In genomic region chr20:63748356-63749270, GRCh38 we compare ENCODE assay signal across 20 cellular contexts. TPM values are rescaled to one million over a fixed set of nuclear protein-coding genes. Genes with fewer than 3 reads are reported as not detected.
DNase-seq lines count a peak whose midpoint lies in the region; ATAC-seq and TF ChIP-seq lines count a peak whose summit lies in the region.
"Had no signal": no experiment of that assay in that cellular context is flagged by ENCODE, and none has a peak within 500 bp of the region (broad histone marks: within the 10 kb centered on the region; RNA-seq: fewer than 3 reads in every experiment).

No MANE protein-coding gene starts in this region.

- H3K4me1 Mint-ChIP-seq in activated naive CD4-positive, alpha-beta T cell treated with anti-CD3 and anti-CD28 coated beads, Interleukin-2, amount 10 ng/mL, durations not matched to agents 7 days and 5 days = peaks cover 26% of the 10 kb centered on the region
- no peaks in the 10 kb centered on the region for H3K4me1 Mint-ChIP-seq in chondrocyte (ENCODE audit: low read depth)
- H3K4me1 Mint-ChIP-seq: memory B cell had no signal

- CTCF ChIA-PET in activated naive CD4-positive, alpha-beta T cell treated with anti-CD3 and anti-CD28 coated beads, Interleukin-2, amount 10 ng/mL, durations not matched to agents 7 days and 5 days (lab: Charles Lee) = no interaction called here

- H3K36me3 Mint-ChIP-seq in activated naive CD4-positive, alpha-beta T cell treated with anti-CD3 and anti-CD28 coated beads, Interleukin-2, amount 10 ng/mL, durations not matched to agents 7 days and 5 days = peaks cover 3% of the 10 kb centered on the region
- H3K36me3 Mint-ChIP-seq in chondrocyte (ENCODE audit: low read depth) = peaks cover 2% of the 10 kb centered on the region
- H3K36me3 Mint-ChIP-seq: memory B cell had no signal

- intact Hi-C loops in sciatic nerve (cut with DNase I) = loop anchor here (10.0 kb wide), 1 partner anchor 84 kb away; no protein-coding TSS in a partner anchor

- TF ChIP-seq CTCF in chondrocyte (IDR thresholded peaks at IDR 0.05) = no peak

- no peak for ATAC-seq in sciatic nerve
- no peak for ATAC-seq in HG02970 (IDR thresholded peaks at IDR 0.05; ENCODE audit: low FRiP score, unreplicated experiment)
- ATAC-seq in HG02588 (IDR thresholded peaks at IDR 0.05; ENCODE audit: unreplicated experiment) = no peak

- no peak for DNase-seq in activated naive CD4-positive, alpha-beta T cell treated with anti-CD3 and anti-CD28 coated beads, Interleukin-2, amount 10 ng/mL, durations not matched to agents 7 days and 5 days
- no peak for DNase-seq in activated naive CD4-positive, alpha-beta T cell treated with anti-CD3 and anti-CD28 coated beads, Interleukin-2, amount 50 U/mL, for 16 hours
- DNase-seq in H7 (peak; percentile 65), chondrocyte (ENCODE audit: low spot score) (peak; percentile 85), sciatic nerve (ENCODE audit: low spot score) (peak; percentile 63), NCI-H146 (lab: John Stamatoyannopoulos, UW) (no peak)
- DNase-seq: activated effector memory CD4-positive, alpha-beta T cell treated with Interleukin-2 at 50 U/mL for 16 hours; amniotic stem cell; GOT3; hippocampal formation; NCI-H1048; NCI-H2081; NCI-H446 treated with DMSO at 0.1 percent for 48 hours; NK-92 treated with Interleukin-12 subunit alpha and Interleukin-12 subunit beta, amount 100 ng/mL, for 24 hours; RPMI8226; stimulated activated CD4-positive, alpha-beta T cell treated with anti-CD3 and anti-CD28 coated beads, Interleukin-12 subunit alpha, Interleukin-12 subunit beta, amount 100 ng/mL, for 4 hours had no signal

- H3K27me3 Mint-ChIP-seq in activated naive CD4-positive, alpha-beta T cell treated with anti-CD3 and anti-CD28 coated beads, Interleukin-2, amount 10 ng/mL, durations not matched to agents 7 days and 5 days = peaks cover 10% of the 10 kb centered on the region
- H3K27me3 Mint-ChIP-seq in chondrocyte (ENCODE audit: low read depth) = no peaks in the 10 kb centered on the region

- H3K36me3 ChIP-seq in H7 (replicated peaks; ENCODE audit: control insufficient read depth, insufficient read depth, low read length) = peaks cover 1% of the 10 kb centered on the region; the same call in 1 of the 2 replicates

- no peaks in the 10 kb centered on the region for H3K9me3 Mint-ChIP-seq in activated naive CD4-positive, alpha-beta T cell treated with anti-CD3 and anti-CD28 coated beads, Interleukin-2, amount 10 ng/mL, durations not matched to agents 7 days and 5 days
- no peaks in the 10 kb centered on the region for H3K9me3 Mint-ChIP-seq in chondrocyte (ENCODE audit: low read depth)
- H3K9me3 Mint-ChIP-seq: memory B cell had no signal

- H3K27me3 ChIP-seq in H7 (ENCODE audit: control insufficient read depth, insufficient read depth, low read length) = no peaks in the 10 kb centered on the region
- H3K27me3 ChIP-seq: tibial nerve had no signal

- H3K27ac Mint-ChIP-seq in activated naive CD4-positive, alpha-beta T cell treated with anti-CD3 and anti-CD28 coated beads, Interleukin-2, amount 10 ng/mL, durations not matched to agents 7 days and 5 days = peak overlapping the region; percentile 64
- H3K27ac Mint-ChIP-seq in chondrocyte (ENCODE audit: unreplicated experiment) = no peak overlapping the region
- H3K27ac Mint-ChIP-seq: memory B cell had no signal

- no peak overlapping the region for H3K4me3 Mint-ChIP-seq in activated naive CD4-positive, alpha-beta T cell treated with anti-CD3 and anti-CD28 coated beads, Interleukin-2, amount 10 ng/mL, durations not matched to agents 7 days and 5 days
- no peak overlapping the region for H3K4me3 Mint-ChIP-seq in chondrocyte (ENCODE audit: unreplicated experiment)
- H3K4me3 Mint-ChIP-seq: memory B cell had no signal

- no peak overlapping the region for H3K4me3 ChIP-seq in H7 (ENCODE audit: insufficient read depth, low read depth, low read length)
- H3K4me3 ChIP-seq: tibial nerve had no signal

RNA-seq across cellular contexts. Expression of gene SLC2A4RG, which starts 9.0 kb away (rescaled TPM):
- 38.3 and 62.2 TPM in 2 replicates for total RNA-seq in H7 (2014; rRNA removed; shearing (Covaris generic))
- total RNA-seq in chondrocyte (90.7 to 105 TPM (median 101 TPM) in 3 replicates), sciatic nerve (73.0 TPM)

RNA-seq across cellular contexts. Expression of gene LIME1, which starts 12.1 kb away (rescaled TPM):
- total RNA-seq in H7 (2014; rRNA removed; shearing (Covaris generic)) = 7.7 and 10.5 TPM in 2 replicates
- total RNA-seq in chondrocyte = 6.8 to 9.7 TPM (median 7.1 TPM) in 3 replicates
- 8.1 TPM for total RNA-seq in sciatic nerve

RNA-seq across cellular contexts. Expression of gene ZGPAT, which starts 40.8 kb away (rescaled TPM):
- total RNA-seq in H7 (2014; rRNA removed; shearing (Covaris generic)) = 32.6 and 52.0 TPM in 2 replicates
- total RNA-seq in chondrocyte = 19.2 to 25.6 TPM (median 20.6 TPM) in 3 replicates
- total RNA-seq in sciatic nerve = 23.8 TPM

RNA-seq across cellular contexts. Expression of gene ARFRP1, which starts 40.8 kb away (rescaled TPM):
- 24.2 and 26.2 TPM in 2 replicates for total RNA-seq in H7 (2014; rRNA removed; shearing (Covaris generic))
- total RNA-seq in chondrocyte = 37.8 to 47.4 TPM (median 39.8 TPM) in 3 replicates
- 49.1 TPM for total RNA-seq in sciatic nerve

RNA-seq across cellular contexts. Expression of gene TNFRSF6B, which starts 52.2 kb away (rescaled TPM):
- total RNA-seq in H7 (2014; rRNA removed; shearing (Covaris generic)) = not detected in 2 replicates
- total RNA-seq in chondrocyte (0.79 to 0.99 TPM in 2 of 3 replicates, not detected in the other), sciatic nerve (6.1 TPM)

Comparison
In these comparisons a context has a peak if more than half of its experiments do, and no peak if none do; other contexts are left out.
1. DNase-seq: peak in H7 (single experiment), chondrocyte (single experiment) and sciatic nerve (single experiment); none in activated naive CD4-positive, alpha-beta T cell treated with anti-CD3 and anti-CD28 coated beads, Interleukin-2, amount 10 ng/mL, durations not matched to agents 7 days and 5 days (single experiment), activated naive CD4-positive, alpha-beta T cell treated with anti-CD3 and anti-CD28 coated beads, Interleukin-2, amount 50 U/mL, for 16 hours (single experiment) and NCI-H146 (single experiment).